In the genomic region with DNA sequence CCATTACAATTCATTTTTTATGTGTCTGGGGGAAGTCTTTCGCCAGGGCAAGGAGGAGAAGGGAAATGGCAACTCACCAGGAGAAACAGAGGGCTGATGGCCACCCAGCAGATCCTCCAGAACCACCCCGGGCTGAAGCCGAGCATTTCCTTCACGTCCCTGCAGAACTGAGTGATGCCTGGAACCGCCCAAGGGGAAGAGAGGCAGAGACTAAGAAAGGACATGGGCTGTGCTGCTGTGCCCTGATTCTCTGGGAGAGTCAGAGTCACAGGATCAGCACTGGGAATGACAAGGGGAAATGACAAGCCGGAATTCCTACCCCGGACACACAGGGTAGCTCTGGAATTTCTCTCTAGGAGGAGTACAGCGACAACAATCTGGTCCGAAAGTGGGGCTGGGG, we compare ENCODE assay signal across 24 cellular contexts. TPM values are rescaled to one million over a fixed set of nuclear protein-coding genes. Genes with fewer than 3 reads are reported as not detected.
"Had no signal": no experiment of that assay in that cellular context is flagged by ENCODE, and none has a peak within 500 bp of the region (broad histone marks: within the 10 kb centered on the region; RNA-seq: fewer than 3 reads in every experiment).

No MANE protein-coding gene starts in this region.

- DNase-seq: activated CD4-positive, alpha-beta memory T cell treated with anti-CD3 and anti-CD28 coated beads for 36 hours; activated CD4-positive, alpha-beta T cell treated with anti-CD3 and anti-CD28 coated beads for 48 hours; activated naive CD4-positive, alpha-beta T cell; activated T-cell treated with anti-CD3 and anti-CD28 coated beads, Interleukin-2, amount 50 U/mL, for 24 hours; adrenal gland; central memory CD4-positive, alpha-beta T cell; heart right ventricle; lower lobe of right lung; naive thymus-derived CD4-positive, alpha-beta T cell; occipital lobe; posterior cingulate gyrus; sigmoid colon; stimulated activated CD4-positive, alpha-beta T cell treated with anti-CD3 and anti-CD28 coated beads, Interleukin-2, amount 100 ng/mL, for 48 hours; stimulated activated CD8-positive, alpha-beta memory T cell treated with anti-CD3 and anti-CD28 coated beads, Interleukin-4, amount 100 ng/mL, for 48 hours; stimulated activated naive CD8-positive, alpha-beta T cell treated with anti-CD3 and anti-CD28 coated beads, Interleukin-15, Interleukin-2, amounts not matched to agents 100 U/mL and 50 U/mL, for 24 hours; upper lobe of right lung had no signal

- H3K27me3 ChIP-seq: ascending aorta, upper lobe of right lung had no signal

- H3K9me3 ChIP-seq: adrenal gland, ascending aorta, heart right ventricle, lower lobe of right lung, sigmoid colon, upper lobe of right lung had no signal

- H3K27ac ChIP-seq: adrenal gland, ascending aorta, epithelial cell of prostate, heart right ventricle, lower lobe of right lung, sigmoid colon, upper lobe of right lung had no signal

- H3K4me1 ChIP-seq: adrenal gland, ascending aorta, heart right ventricle, lower lobe of right lung, sigmoid colon, upper lobe of right lung had no signal

- H3K4me3 ChIP-seq: adrenal gland, ascending aorta, heart right ventricle, lower lobe of right lung, sigmoid colon, smooth muscle cell, upper lobe of right lung had no signal

- ATAC-seq: activated T-helper 17 cell treated with anti-CD3 and anti-CD28 coated beads, Interleukin-2, amount 50 U/mL, for 72 hours; heart right ventricle; left lobe of liver; lower lobe of right lung; naive thymus-derived CD4-positive, alpha-beta T cell; stimulated activated naive CD8-positive, alpha-beta T cell treated with anti-CD3 and anti-CD28 coated beads, Interleukin-15, Interleukin-2, amounts not matched to agents 100 U/mL and 50 U/mL, for 24 hours; upper lobe of right lung had no signal

- H3K4me2 ChIP-seq: smooth muscle cell had no signal

- H3K36me3 ChIP-seq: adrenal gland, ascending aorta, heart right ventricle, sigmoid colon, upper lobe of right lung had no signal

RNA-seq across cellular contexts. Expression of a gene that starts 27.8 kb away (rescaled TPM):
- total RNA-seq: activated CD4-positive, alpha-beta memory T cell treated with anti-CD3 and anti-CD28 coated beads for 36 hours; activated T-helper 17 cell treated with anti-CD3 and anti-CD28 coated beads, Interleukin-2, amount 50 U/mL, for 72 hours; fibroblast of villous mesenchyme; neural crest cell; T-helper 2 cell treated with Interferon-gamma antibody and Interleukin-4, amounts not matched to agents 100 ng/mL and 5 ng/mL, for 36 hours had no signal
